ENCODE assay signal across 10 cellular contexts in genomic region chr1:19505694-19506457, GRCh38. TPM values are rescaled to one million over a fixed set of nuclear protein-coding genes. Genes with fewer than 3 reads are reported as not detected.
DNase-seq lines count a peak whose midpoint lies in the region; ATAC-seq and TF ChIP-seq lines count a peak whose summit lies in the region.
"Had no signal": no experiment of that assay in that cellular context is flagged by ENCODE, and none has a peak within 500 bp of the region (broad histone marks: within the 10 kb centered on the region; RNA-seq: fewer than 3 reads in every experiment).

No MANE protein-coding gene starts in this region.

- H3K27ac ChIP-seq in right lobe of liver (no peak overlapping the region), testis (peak overlapping the region in 1 of 2 donors; percentile 47)

- peak overlapping the region; percentile 62 for H3K4me3 Mint-ChIP-seq in activated B cell treated with CpG ODN at 0.5 μM for 24 hours
- H3K4me3 Mint-ChIP-seq: activated CD8-positive, alpha-beta memory T cell treated with anti-CD3 and anti-CD28 coated beads, Interleukin-2, amount 10 ng/mL, durations not matched to agents 7 days and 5 days; H9 had no signal

- no peaks in the 10 kb centered on the region for H3K27me3 Mint-ChIP-seq in activated B cell treated with CpG ODN at 0.5 μM for 24 hours

- POLR2A ChIA-PET in activated B cell treated with CpG ODN at 0.5 μM for 24 hours (lab: Charles Lee): interaction anchor here (0.7 to 2.5 kb wide), 5 partner anchors 19 to 115 kb away, joined by 3 to 26 read pairs (median 5); partner anchors contain the start of gene CAPZB

- no peaks in the 10 kb centered on the region for H3K36me3 ChIP-seq in right lobe of liver
- no peaks in the 10 kb centered on the region for H3K36me3 ChIP-seq in testis (ENCODE audit: low read depth, missing control alignments)

- H3K4me3 ChIP-seq in right lobe of liver (no peak overlapping the region), testis (no peak overlapping the region)

- no peaks in the 10 kb centered on the region for H3K9me3 Mint-ChIP-seq in activated B cell treated with CpG ODN at 0.5 μM for 24 hours
- H3K9me3 Mint-ChIP-seq: H9 had no signal

- ATAC-seq in activated B cell treated with CpG ODN at 0.5 μM for 24 hours (ENCODE audit: low read depth) (peak; percentile 81), right lobe of liver (peak; percentile 34 to 67 (median 38)), HG02938 (IDR thresholded peaks at IDR 0.05; ENCODE audit: unreplicated experiment) (no peak), GM19035 (IDR thresholded peaks at IDR 0.05; ENCODE audit: unreplicated experiment) (no peak)
- ATAC-seq: activated CD8-positive, alpha-beta memory T cell treated with anti-CD3 and anti-CD28 coated beads, Interleukin-2, amount 10 ng/mL, durations not matched to agents 7 days and 5 days had no signal

- CTCF ChIA-PET in activated B cell treated with CpG ODN at 0.5 μM for 24 hours (lab: Charles Lee): interaction anchor here (1.0 kb wide), 1 partner anchor 91 kb away, joined by 4 read pairs; a partner anchor contains a TSS

- H3K36me3 Mint-ChIP-seq in activated B cell treated with CpG ODN at 0.5 μM for 24 hours (ENCODE audit: low read depth): no peaks in the 10 kb centered on the region

- DNase-seq in KBM-7: peak; percentile 94
- no peak for DNase-seq in activated B cell treated with CpG ODN at 0.5 μM for 24 hours
- peak in 1 of 3 donors; percentile 23 for DNase-seq in right lobe of liver
- DNase-seq in testis: peak; percentile 80
- DNase-seq in mesenteric fat pad (ENCODE audit: low spot score): no peak
- no peak for DNase-seq in iPS-NIHi11 (ENCODE audit: low spot score)
- DNase-seq: activated CD8-positive, alpha-beta memory T cell treated with anti-CD3 and anti-CD28 coated beads, Interleukin-2, amount 10 ng/mL, durations not matched to agents 7 days and 5 days; H9 had no signal

- peaks cover 48% of the 10 kb centered on the region for H3K4me1 Mint-ChIP-seq in activated B cell treated with CpG ODN at 0.5 μM for 24 hours

- no peaks in the 10 kb centered on the region for H3K9me3 ChIP-seq in right lobe of liver
- H3K9me3 ChIP-seq in testis: no peaks in the 10 kb centered on the region

- peak overlapping the region; percentile 14 for H3K27ac Mint-ChIP-seq in activated B cell treated with CpG ODN at 0.5 μM for 24 hours
- H3K27ac Mint-ChIP-seq: activated CD8-positive, alpha-beta memory T cell treated with anti-CD3 and anti-CD28 coated beads, Interleukin-2, amount 10 ng/mL, durations not matched to agents 7 days and 5 days; H9 had no signal

- intact Hi-C loops in activated B cell treated with CpG ODN at 0.5 μM for 24 hours (cut with micrococcal nuclease): loop anchor here (2.0 kb wide), 1 partner anchor 19 kb away; no protein-coding TSS in a partner anchor
- intact Hi-C loops in right lobe of liver (cut with DNase I): no loop called here
- intact Hi-C loops in testis (cut with DNase I; ENCODE audit: low total_unique reads): no loop called here

- H3K27me3 ChIP-seq in right lobe of liver: no peaks in the 10 kb centered on the region
- no peaks in the 10 kb centered on the region for H3K27me3 ChIP-seq in testis

- WGBS in right lobe of liver (ENCODE audit: insufficient coverage, low coverage, low lambda C conversion rate, missing lambda C conversion rate): 68% methylated on average over 8 of the region's 11 CpGs
- 39 to 41% methylated on average over 11 of the region's 11 CpGs for WGBS in testis, 2 donors

- TF ChIP-seq POLR2A in right lobe of liver (IDR thresholded peaks at IDR 0.05): no peak
- TF ChIP-seq POLR2A in testis (IDR thresholded peaks at IDR 0.05): no peak

- in situ Hi-C loops in KBM-7 (cut with MboI; ENCODE audit: low pct_unique_long_range_greater_than_20kb, low sequenced_read_pairs): no loop called here

- TF ChIP-seq CTCF in activated B cell treated with CpG ODN at 0.5 μM for 24 hours (IDR thresholded peaks at IDR 0.05) (no peak), right lobe of liver (IDR thresholded peaks at IDR 0.05) (no peak), testis (IDR thresholded peaks at IDR 0.05) (no peak)

- peaks cover 0 to 19% (median 6%) of the 10 kb centered on the region in 4 donors for H3K4me1 ChIP-seq in right lobe of liver
- H3K4me1 ChIP-seq in testis: peaks cover 9% of the 10 kb centered on the region

RNA-seq across cellular contexts. Expression of gene CAPZB, which starts 20.5 kb away (rescaled TPM):
- total RNA-seq in activated B cell treated with CpG ODN at 0.5 μM for 24 hours: 334 and 349 TPM in 2 replicates
- 100 to 1,000 TPM in 1 of 6 experiments, 10 to 100 TPM in 5; 53.5 to 117 (median 88.0) TPM for total RNA-seq in right lobe of liver
- 100 to 1,000 TPM; 147 to 207 TPM for total RNA-seq in testis
- 502 TPM for polyA plus RNA-seq in testis (ENCODE audit: insufficient read depth, low read depth, low replicate concordance)
- 260 TPM for total RNA-seq in mesenteric fat pad

Comparison
In these comparisons a context has a peak if more than half of its experiments do, and no peak if none do; other contexts are left out.
1. DNase-seq: peak in KBM-7 (single experiment) and testis (single experiment); none in activated B cell treated with CpG ODN at 0.5 μM for 24 hours (single experiment), mesenteric fat pad (single experiment) and iPS-NIHi11 (single experiment).
2. ATAC-seq: peak in activated B cell treated with CpG ODN at 0.5 μM for 24 hours (single experiment) and right lobe of liver (4 of 4); none in HG02938 (single experiment) and GM19035 (single experiment).